Comparison of ENCODE assay signal across 18 cellular contexts in the genomic region with DNA sequence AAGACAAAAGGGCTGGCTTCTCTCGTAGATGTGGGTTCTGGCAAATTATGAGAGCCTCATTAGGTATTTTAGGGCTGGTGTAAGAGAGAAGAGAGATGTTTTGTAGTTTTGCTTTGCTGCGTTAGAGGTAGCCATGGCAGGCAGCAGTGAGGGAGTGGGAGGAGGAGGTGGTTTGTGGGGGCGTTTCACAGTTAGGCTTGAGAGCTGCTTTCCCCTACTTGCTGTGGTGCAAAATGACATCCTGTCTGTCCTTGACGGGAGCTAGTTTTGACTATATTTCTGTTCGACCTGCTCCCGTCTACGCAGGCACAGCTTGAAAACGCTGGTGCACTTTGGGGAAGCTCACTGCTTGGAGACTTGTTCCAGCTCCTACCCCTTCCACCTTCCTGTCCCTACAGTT.
DNase-seq lines count a peak whose midpoint lies in the region; ATAC-seq and TF ChIP-seq lines count a peak whose summit lies in the region.
"Had no signal": no experiment of that assay in that cellular context is flagged by ENCODE, and none has a peak within 500 bp of the region (broad histone marks: within the 10 kb centered on the region; RNA-seq: fewer than 3 reads in every experiment).

No MANE protein-coding gene starts in this region.

- no peak for DNase-seq in activated T-cell treated with anti-CD3 and anti-CD28 coated beads, Interleukin-2, amount 50 U/mL, for 24 hours
- DNase-seq in activated T-cell treated with anti-CD3 and anti-CD28 coated beads for 4 hours: no peak
- DNase-seq in T-helper 17 cell: no peak
- DNase-seq in effector memory CD8-positive, alpha-beta T cell: peak in 2 of 3 experiments; percentile 7 to 24
- no peak for DNase-seq in DMS 273 (lab: John Stamatoyannopoulos, UW; ENCODE audit: unreplicated experiment)
- DNase-seq in NCI-H1930 (lab: John Stamatoyannopoulos, UW): no peak
- DNase-seq in GM13976 (ENCODE audit: low spot score): no peak
- DNase-seq: amygdala; C1 segment of cervical spinal cord; GOT3; mucosa of descending colon; NCI-H1417 treated with DMSO at 0.1 percent for 48 hours; NCI-H524 treated with DMSO at 0.1 percent for 48 hours; small intestine; stimulated activated CD4-positive, alpha-beta T cell treated with anti-CD3 and anti-CD28 coated beads, Interleukin-2, amount 100 ng/mL, for 24 hours; transverse colon had no signal

- no peak overlapping the region for H3K4me3 Mint-ChIP-seq in activated T-cell treated with anti-CD3 and anti-CD28 coated beads, Interleukin-2, amount 50 U/mL, for 24 hours
- H3K4me3 Mint-ChIP-seq in T-helper 17 cell: no peak overlapping the region
- peak overlapping the region; percentile 40 to 65 for H3K4me3 Mint-ChIP-seq in effector memory CD8-positive, alpha-beta T cell
- H3K4me3 Mint-ChIP-seq in stimulated activated memory B cell treated with anti-CD40 and anti-IgM and Interleukin-4, amounts not matched to agents 10 μg/mL and 1 μg/mL and 100 μg/mL, for 72 hours: no peak overlapping the region

- H3K27me3 Mint-ChIP-seq in activated T-cell treated with anti-CD3 and anti-CD28 coated beads, Interleukin-2, amount 50 U/mL, for 24 hours: no peaks in the 10 kb centered on the region
- no peaks in the 10 kb centered on the region for H3K27me3 Mint-ChIP-seq in T-helper 17 cell
- H3K27me3 Mint-ChIP-seq in effector memory CD8-positive, alpha-beta T cell: no peaks in the 10 kb centered on the region
- no peaks in the 10 kb centered on the region for H3K27me3 Mint-ChIP-seq in stimulated activated memory B cell treated with anti-CD40 and anti-IgM and Interleukin-4, amounts not matched to agents 10 μg/mL and 1 μg/mL and 100 μg/mL, for 72 hours

- peaks cover 18% of the 10 kb centered on the region for H3K4me1 Mint-ChIP-seq in activated T-cell treated with anti-CD3 and anti-CD28 coated beads, Interleukin-2, amount 50 U/mL, for 24 hours (ENCODE audit: low read depth)
- H3K4me1 Mint-ChIP-seq in T-helper 17 cell: peaks cover 4% of the 10 kb centered on the region
- peaks cover 13 to 18% of the 10 kb centered on the region in 2 donors for H3K4me1 Mint-ChIP-seq in effector memory CD8-positive, alpha-beta T cell (ENCODE audit: low read depth in 2 of 2)
- peaks cover 13% of the 10 kb centered on the region for H3K4me1 Mint-ChIP-seq in stimulated activated memory B cell treated with anti-CD40 and anti-IgM and Interleukin-4, amounts not matched to agents 10 μg/mL and 1 μg/mL and 100 μg/mL, for 72 hours

- in situ Hi-C loops in GM13976 (cut with MboI; ENCODE audit: low sequenced_read_pairs, unreplicated experiment): no loop called here

- ATAC-seq in T-helper 17 cell: no peak
- peak; percentile 78 for ATAC-seq in effector memory CD8-positive, alpha-beta T cell (replicated peaks)
- ATAC-seq in stimulated activated memory B cell treated with anti-CD40 and anti-IgM and Interleukin-4, amounts not matched to agents 10 μg/mL and 1 μg/mL and 100 μg/mL, for 72 hours: no peak
- ATAC-seq: mucosa of descending colon had no signal

- no peaks in the 10 kb centered on the region for H3K9me3 Mint-ChIP-seq in activated T-cell treated with anti-CD3 and anti-CD28 coated beads, Interleukin-2, amount 50 U/mL, for 24 hours
- H3K9me3 Mint-ChIP-seq in effector memory CD8-positive, alpha-beta T cell: no peaks in the 10 kb centered on the region
- H3K9me3 Mint-ChIP-seq in stimulated activated memory B cell treated with anti-CD40 and anti-IgM and Interleukin-4, amounts not matched to agents 10 μg/mL and 1 μg/mL and 100 μg/mL, for 72 hours: no peaks in the 10 kb centered on the region

- no peak for TF ChIP-seq CTCF in GM13976 (IDR thresholded peaks at IDR 0.05; ENCODE audit: borderline replicate concordance, control extremely low read depth, extremely low read depth, insufficient read depth, missing control alignments)

- peak overlapping the region; percentile 29 for H3K27ac Mint-ChIP-seq in activated T-cell treated with anti-CD3 and anti-CD28 coated beads, Interleukin-2, amount 50 U/mL, for 24 hours
- H3K27ac Mint-ChIP-seq in T-helper 17 cell: peak overlapping the region; percentile 60
- H3K27ac Mint-ChIP-seq in effector memory CD8-positive, alpha-beta T cell: peak overlapping the region; percentile 69 to 84
- H3K27ac Mint-ChIP-seq in stimulated activated memory B cell treated with anti-CD40 and anti-IgM and Interleukin-4, amounts not matched to agents 10 μg/mL and 1 μg/mL and 100 μg/mL, for 72 hours: peak overlapping the region; percentile 76

- H3K36me3 Mint-ChIP-seq in activated T-cell treated with anti-CD3 and anti-CD28 coated beads, Interleukin-2, amount 50 U/mL, for 24 hours (ENCODE audit: low read depth): peaks cover 63% of the 10 kb centered on the region
- H3K36me3 Mint-ChIP-seq in T-helper 17 cell (ENCODE audit: low read depth): peaks cover 2% of the 10 kb centered on the region
- H3K36me3 Mint-ChIP-seq in effector memory CD8-positive, alpha-beta T cell (ENCODE audit: insufficient read depth): peaks cover 40% of the 10 kb centered on the region
- peaks cover 68% of the 10 kb centered on the region for H3K36me3 Mint-ChIP-seq in stimulated activated memory B cell treated with anti-CD40 and anti-IgM and Interleukin-4, amounts not matched to agents 10 μg/mL and 1 μg/mL and 100 μg/mL, for 72 hours

- H3K9me3 ChIP-seq in T-helper 17 cell (ENCODE audit: control insufficient read depth, low read length, poor library complexity, severe bottlenecking): no peaks in the 10 kb centered on the region
- H3K9me3 ChIP-seq: mucosa of descending colon, SJSA1, transverse colon had no signal

Comparison
In these comparisons a context has a peak if more than half of its experiments do, and no peak if none do; other contexts are left out.
1. DNase-seq: peak in effector memory CD8-positive, alpha-beta T cell (2 of 3); none in activated T-cell treated with anti-CD3 and anti-CD28 coated beads, Interleukin-2, amount 50 U/mL, for 24 hours (single experiment), activated T-cell treated with anti-CD3 and anti-CD28 coated beads for 4 hours (single experiment), T-helper 17 cell (0 of 3), DMS 273 (single experiment), NCI-H1930 (0 of 2) and GM13976 (single experiment).
2. H3K4me3 Mint-ChIP-seq: peak in effector memory CD8-positive, alpha-beta T cell (2 of 2); none in activated T-cell treated with anti-CD3 and anti-CD28 coated beads, Interleukin-2, amount 50 U/mL, for 24 hours (single experiment), T-helper 17 cell (single experiment) and stimulated activated memory B cell treated with anti-CD40 and anti-IgM and Interleukin-4, amounts not matched to agents 10 μg/mL and 1 μg/mL and 100 μg/mL, for 72 hours (single experiment).
3. Peak in every context shown above with its lines, with median percentiles within 50 percentile points of each other: H3K27ac Mint-ChIP-seq.